35 cellular contexts compared by ENCODE assay signal in the genomic region with DNA sequence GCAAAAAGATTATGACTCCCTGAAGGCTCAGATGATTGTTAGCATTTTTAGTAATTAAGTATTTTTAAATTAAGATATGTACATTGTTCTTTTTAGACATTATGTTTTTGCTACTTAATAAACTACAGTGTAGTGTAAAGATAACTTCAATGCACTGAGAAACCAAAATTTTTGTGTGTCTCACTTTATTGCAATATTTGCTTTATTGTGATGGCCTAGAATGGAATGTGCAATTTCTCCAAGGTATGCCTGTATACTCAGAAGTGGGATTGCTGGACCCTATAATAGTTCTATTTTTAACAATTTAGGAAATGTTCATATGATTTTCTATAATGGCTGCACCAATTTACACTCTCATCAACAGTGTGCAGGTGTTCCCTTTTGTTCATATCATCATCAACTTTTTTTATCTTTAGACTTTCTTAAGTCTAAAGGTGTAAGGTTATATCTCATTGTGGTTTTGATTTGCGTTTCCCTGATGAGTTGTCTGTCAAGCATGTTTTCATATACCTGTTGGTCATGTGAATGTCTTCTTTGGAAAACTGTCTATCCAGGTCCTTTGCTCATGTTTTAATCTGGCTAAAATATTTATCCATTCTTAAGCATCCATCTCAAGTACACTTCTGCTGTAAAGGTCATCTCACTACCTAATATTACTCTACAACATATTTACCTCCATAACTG.
DNase-seq lines count a peak whose midpoint lies in the region; ATAC-seq, FAIRE-seq and TF ChIP-seq lines count a peak whose summit lies in the region.
"Had no signal": no experiment of that assay in that cellular context is flagged by ENCODE, and none has a peak within 500 bp of the region (broad histone marks: within the 10 kb centered on the region; RNA-seq: fewer than 3 reads in every experiment).

No MANE protein-coding gene starts in this region.

- H3K79me2 ChIP-seq in MM.1S (ENCODE audit: low read length), result no peaks in the 10 kb centered on the region
- H3K79me2 ChIP-seq in PC-3 (ENCODE audit: low read length), result no peaks in the 10 kb centered on the region

- no peaks in the 10 kb centered on the region for H3F3A ChIP-seq in MM.1S (ENCODE audit: insufficient read depth, low read length)
- H3F3A ChIP-seq in PC-3 (ENCODE audit: low read length, unreplicated experiment), result no peaks in the 10 kb centered on the region

- POLR2A ChIA-PET in PC-3 (lab: Charles Lee; ENCODE audit: unreplicated experiment), result no interaction called here

- no peak for TF ChIP-seq CTCF in MM.1S (IDR thresholded peaks at IDR 0.05; ENCODE audit: low read length)
- no peak for TF ChIP-seq CTCF in PC-3 (conservative IDR thresholded peaks at IDR 0.05; ENCODE audit: low read depth, low read length)
- TF ChIP-seq CTCF in bronchial epithelial cell (IDR thresholded peaks at IDR 0.05; ENCODE audit: insufficient read depth, low read length, severe bottlenecking), result no peak
- TF ChIP-seq CTCF in epithelial cell of esophagus (IDR thresholded peaks at IDR 0.05; ENCODE audit: insufficient read depth, low read depth, low read length, missing control alignments), result no peak
- no peak for TF ChIP-seq CTCF in dorsolateral prefrontal cortex (IDR thresholded peaks at IDR 0.05 in 54 of 56, conservative IDR thresholded peaks at IDR 0.05 in 2 of 56; ENCODE audit: low read depth in 1 of 56, partially characterized antibody in 56 of 56)

- no peaks in the 10 kb centered on the region for H3K9me2 ChIP-seq in MM.1S (replicated peaks; ENCODE audit: insufficient read depth, low read length)
- H3K9me2 ChIP-seq in PC-3 (replicated peaks; ENCODE audit: low read length), result no peaks in the 10 kb centered on the region

- H2AK5ac ChIP-seq in neuronal stem cell (ENCODE audit: low read depth, low read length), result no peak overlapping the region

- H2AFZ ChIP-seq in MM.1S (ENCODE audit: low read length) (no peak overlapping the region), PC-3 (ENCODE audit: low read length) (no peak overlapping the region), neuronal stem cell (ENCODE audit: low read length) (no peak overlapping the region)

- no peak overlapping the region for H3K9ac ChIP-seq in MM.1S (ENCODE audit: low read length)
- H3K9ac ChIP-seq in PC-3 (ENCODE audit: low read length), result no peak overlapping the region
- no peak overlapping the region for H3K9ac ChIP-seq in neuronal stem cell (ENCODE audit: low read depth, low read length, poor library complexity)
- H3K9ac ChIP-seq: BLaER1; BLaER1 treated with 17β-estradiol and CSF1 and Interleukin-3, amounts not matched to agents 10 nM and 100 nM had no signal

- no peaks in the 10 kb centered on the region for H3K79me1 ChIP-seq in neuronal stem cell (ENCODE audit: low read depth, low read length)

- no peak overlapping the region for H3K4me2 ChIP-seq in MM.1S (ENCODE audit: low read depth, low read length)
- no peak overlapping the region for H3K4me2 ChIP-seq in PC-3 (ENCODE audit: low read length)
- no peak overlapping the region for H3K4me2 ChIP-seq in neuronal stem cell (ENCODE audit: insufficient read depth, low read length, poor library complexity, severe bottlenecking)
- H3K4me2 ChIP-seq: A549; BLaER1; BLaER1 treated with 17β-estradiol and CSF1 and Interleukin-3, amounts not matched to agents 10 nM and 100 nM had no signal

- DNase-seq in MM.1S (peak; percentile 14), PC-3 (peak; percentile 61), bronchial epithelial cell (ENCODE audit: low read depth) (peak; percentile 59), epithelial cell of esophagus (ENCODE audit: low read depth) (peak; percentile 11), neuronal stem cell (ENCODE audit: low spot score) (no peak), dorsolateral prefrontal cortex (no peak)
- DNase-seq: 8988T; ACHN; AML-193; BE2C; C1 segment of cervical spinal cord; Caco-2; Calu3; CD4-positive, alpha-beta memory T cell; CD4-positive, alpha-beta T cell; CD4-positive, CD25-positive, alpha-beta regulatory T cell; CD8-positive, alpha-beta memory T cell; CD8-positive, alpha-beta T cell; COR-L47; DMS 273 treated with DMSO at 0.1 percent for 48 hours; DMS153; DMS53; DMS79; DMS79 treated with DMSO at 0.1 percent for 48 hours; DND-41; EL had no signal

- H3K4me3 ChIP-seq in MM.1S (ENCODE audit: low read length), result no peak overlapping the region
- H3K4me3 ChIP-seq in PC-3 (ENCODE audit: low read length), result no peak overlapping the region
- no peak overlapping the region for H3K4me3 ChIP-seq in bronchial epithelial cell (ENCODE audit: low read depth, low read length)
- no peak overlapping the region for H3K4me3 ChIP-seq in epithelial cell of esophagus (ENCODE audit: low read length)
- no peak overlapping the region for H3K4me3 ChIP-seq in neuronal stem cell (ENCODE audit: low read length in 2 of 2)
- H3K4me3 ChIP-seq in dorsolateral prefrontal cortex, result no peak overlapping the region
- H3K4me3 ChIP-seq: A549; BLaER1; BLaER1 treated with 17β-estradiol and CSF1 and Interleukin-3, amounts not matched to agents 10 nM and 100 nM had no signal

- H3K23ac ChIP-seq in neuronal stem cell (ENCODE audit: low read depth, low read length, poor library complexity), result no peak overlapping the region

- no peak overlapping the region for H3K18ac ChIP-seq in neuronal stem cell (ENCODE audit: low read length)

- H2BK15ac ChIP-seq in neuronal stem cell (ENCODE audit: low read length), result no peak overlapping the region

- no peak overlapping the region for H3K27ac ChIP-seq in MM.1S (ENCODE audit: low read length)
- no peak overlapping the region for H3K27ac ChIP-seq in PC-3 (ENCODE audit: low read length)
- no peak overlapping the region for H3K27ac ChIP-seq in neuronal stem cell (replicated peaks; ENCODE audit: low read length)
- no peak overlapping the region for H3K27ac ChIP-seq in dorsolateral prefrontal cortex
- H3K27ac ChIP-seq: 22Rv1; A549; BLaER1; BLaER1 treated with 17β-estradiol and CSF1 and Interleukin-3, amounts not matched to agents 10 nM and 100 nM; C4-2B had no signal

- peak; percentile 74 for ATAC-seq in PC-3
- no peak for ATAC-seq in HG03521 (IDR thresholded peaks at IDR 0.05; ENCODE audit: unreplicated experiment)
- ATAC-seq in HG02642 (IDR thresholded peaks at IDR 0.05; ENCODE audit: poor library complexity, unreplicated experiment), result no peak
- ATAC-seq: A549; CD8-positive, alpha-beta T cell had no signal

- no peak overlapping the region for H2BK12ac ChIP-seq in neuronal stem cell (ENCODE audit: low read length)

- no peak overlapping the region for H2BK5ac ChIP-seq in neuronal stem cell (ENCODE audit: low read length)

- H3K36me3 ChIP-seq in MM.1S (replicated peaks; ENCODE audit: insufficient read depth, low read length) (no peaks in the 10 kb centered on the region), PC-3 (ENCODE audit: low read depth, low read length) (peaks cover 12% of the 10 kb centered on the region; the same call in 1 of the 2 replicates), bronchial epithelial cell (ENCODE audit: control insufficient read depth, insufficient read depth, low read length) (no peaks in the 10 kb centered on the region), neuronal stem cell (replicated peaks in 1 of 2; ENCODE audit: control insufficient read depth in 2 of 2, insufficient read depth in 2 of 2, low read length in 2 of 2) (no peaks in the 10 kb centered on the region)
- H3K36me3 ChIP-seq: BE2C; BLaER1; BLaER1 treated with 17β-estradiol and CSF1 and Interleukin-3, amounts not matched to agents 10 nM and 100 nM had no signal

- H3K27me3 ChIP-seq in MM.1S (replicated peaks; ENCODE audit: insufficient read depth, low read length) (no peaks in the 10 kb centered on the region), PC-3 (ENCODE audit: low read length) (no peaks in the 10 kb centered on the region), bronchial epithelial cell (ENCODE audit: control insufficient read depth, insufficient read depth, low read length) (no peaks in the 10 kb centered on the region), neuronal stem cell (ENCODE audit: control insufficient read depth in 3 of 3, insufficient read depth in 3 of 3, low read depth in 1 of 3, low read length in 3 of 3) (no peaks in the 10 kb centered on the region), dorsolateral prefrontal cortex (no peaks in the 10 kb centered on the region)
- H3K27me3 ChIP-seq: BE2C; BLaER1; BLaER1 treated with 17β-estradiol and CSF1 and Interleukin-3, amounts not matched to agents 10 nM and 100 nM had no signal

- H4K20me1 ChIP-seq in MM.1S (ENCODE audit: insufficient read depth, low read length) (no peaks in the 10 kb centered on the region), PC-3 (ENCODE audit: low read length) (no peaks in the 10 kb centered on the region)
- H4K20me1 ChIP-seq: BLaER1; BLaER1 treated with 17β-estradiol and CSF1 and Interleukin-3, amounts not matched to agents 10 nM and 100 nM had no signal

- H3K14ac ChIP-seq in neuronal stem cell (ENCODE audit: low read length), result no peak overlapping the region

- no peak for FAIRE-seq in bronchial epithelial cell (lab: Jason Lieb, UNC)
- FAIRE-seq: A204.1, A549, D721Med had no signal

- intact Hi-C loops in PC-3 (cut with micrococcal nuclease) (no loop called here), dorsolateral prefrontal cortex (cut with DNase I) (no loop called here)

- H3K4me1 ChIP-seq in MM.1S (ENCODE audit: low read length), result peaks cover 3% of the 10 kb centered on the region; the same call in 1 of the 2 replicates
- peaks cover 10% of the 10 kb centered on the region for H3K4me1 ChIP-seq in PC-3 (ENCODE audit: insufficient read depth, low read length)
- no peaks in the 10 kb centered on the region for H3K4me1 ChIP-seq in neuronal stem cell (ENCODE audit: control insufficient read depth in 2 of 2, insufficient read depth in 1 of 2, low read depth in 1 of 2, low read length in 2 of 2)
- H3K4me1 ChIP-seq: A549; BE2C; BLaER1; BLaER1 treated with 17β-estradiol and CSF1 and Interleukin-3, amounts not matched to agents 10 nM and 100 nM had no signal

- BruUV-seq in PC-3 (replicated peaks; lab: Mats Ljungman, UMichigan), result no TSS peak

- H4K8ac ChIP-seq in neuronal stem cell (ENCODE audit: low read depth, low read length), result no peak overlapping the region

- CTCF ChIA-PET in PC-3 (lab: Charles Lee), result no interaction called here

- H3K4ac ChIP-seq in neuronal stem cell (ENCODE audit: low read length), result no peak overlapping the region

- H2BK120ac ChIP-seq in neuronal stem cell (ENCODE audit: low read depth, low read length), result no peak overlapping the region

- no CpG with 5 or more reads among the region's 1 CpG for WGBS in neuronal stem cell (ENCODE audit: extremely low coverage in 2 of 2, insufficient read length in 2 of 2, insufficient replicate concordance in 1 of 2), 2 donors

- H3K9me3 ChIP-seq in MM.1S (replicated peaks; ENCODE audit: insufficient read depth, low read length) (no peaks in the 10 kb centered on the region), PC-3 (ENCODE audit: low read length) (no peaks in the 10 kb centered on the region), neuronal stem cell (replicated peaks in 1 of 2; ENCODE audit: control insufficient read depth in 2 of 2, insufficient read depth in 1 of 2, low read depth in 1 of 2, low read length in 2 of 2) (no peaks in the 10 kb centered on the region)
- H3K9me3 ChIP-seq: A549, BE2C, BLaER1 had no signal

- no peak overlapping the region for H4K91ac ChIP-seq in neuronal stem cell (ENCODE audit: low read depth, low read length, poor library complexity)

Comparison
In these comparisons a context has a peak if more than half of its experiments do, and no peak if none do; other contexts are left out.
1. DNase-seq: peak in MM.1S (single experiment), PC-3 (single experiment), bronchial epithelial cell (single experiment) and epithelial cell of esophagus (single experiment); none in neuronal stem cell (single experiment) and dorsolateral prefrontal cortex (0 of 10).